ENCODE assay signal across 8 cellular contexts in the genomic region with DNA sequence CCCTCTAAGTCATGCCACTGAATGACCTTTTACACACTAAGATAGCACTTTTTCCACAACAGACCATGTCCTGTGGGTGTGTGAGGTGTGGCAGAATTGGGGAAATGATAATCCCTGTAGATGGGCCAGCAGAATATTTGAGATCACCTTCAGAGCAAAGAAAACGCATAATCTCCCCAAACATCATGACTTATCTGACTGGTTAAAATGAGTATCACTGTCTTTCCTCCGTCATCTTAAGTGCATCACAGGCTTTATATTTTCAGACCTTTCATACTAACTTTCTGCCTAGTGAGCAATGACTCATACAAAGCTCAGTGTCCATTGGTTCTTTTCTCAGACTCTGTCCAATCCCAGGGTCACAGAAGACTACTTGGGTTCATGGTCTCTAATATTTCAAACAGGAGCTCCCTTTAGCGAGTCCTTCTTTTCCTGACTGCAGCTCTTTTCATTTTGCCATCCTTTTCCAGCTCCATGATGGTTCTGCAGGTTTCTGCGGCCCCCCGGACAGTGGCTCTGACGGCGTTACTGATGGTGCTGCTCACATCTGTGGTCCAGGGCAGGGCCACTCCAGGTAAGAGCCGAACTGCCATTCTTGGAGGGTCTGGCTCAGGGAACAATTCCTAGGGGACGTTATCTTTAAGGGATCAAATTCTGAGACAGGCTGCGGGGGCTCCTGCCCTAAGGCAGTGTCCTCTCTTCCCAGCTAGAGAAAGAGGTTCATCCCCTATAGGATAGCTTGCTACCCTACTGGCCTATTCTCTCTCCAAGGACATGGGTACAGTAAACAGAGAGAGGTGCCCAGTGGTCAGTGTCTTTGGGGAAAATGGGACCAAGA. TPM values are rescaled to one million over a fixed set of nuclear protein-coding genes. Genes with fewer than 3 reads are reported as not detected.
DNase-seq lines count a peak whose midpoint lies in the region; ATAC-seq, FAIRE-seq and TF ChIP-seq lines count a peak whose summit lies in the region.

HLA-DPB1 (plus strand) TSS at position 423 of the 838 bp plus-strand sequence; CDS start at position 475, 52 bp downstream.

- no peaks in the 10 kb centered on the region for H3K9me3 ChIP-seq in A673 (ENCODE audit: low read depth, low read length, poor library complexity, severe bottlenecking)
- H3K9me3 ChIP-seq in adipocyte (ENCODE audit: control insufficient read depth, low read length), result no peaks in the 10 kb centered on the region

- no peak within 1 kb of the TSS for H3K9ac ChIP-seq in adipocyte (ENCODE audit: low read length)

- H3K4me3 ChIP-seq in A673 (ENCODE audit: low read depth, low read length, poor library complexity, severe bottlenecking) (no peak within 1 kb of the TSS), adipocyte (ENCODE audit: low read length) (no peak within 1 kb of the TSS), retinal pigment epithelial cell (ENCODE audit: low read length) (no peak within 1 kb of the TSS)

- ATAC-seq in HG02571 (IDR thresholded peaks at IDR 0.05; ENCODE audit: unreplicated experiment), result peak; percentile 62

- H3K27ac ChIP-seq in A673 (ENCODE audit: low read depth, low read length, poor library complexity, severe bottlenecking), result no peak within 1 kb of the TSS

- CTCF ChIA-PET in A673 (lab: Charles Lee), result no interaction called here

- peaks cover 16% of the 10 kb centered on the region for H3K27me3 ChIP-seq in A673 (replicated peaks; ENCODE audit: insufficient read depth, low read depth, low read length, poor library complexity)
- H3K27me3 ChIP-seq in adipocyte (replicated peaks; ENCODE audit: control insufficient read depth, insufficient read depth, low read length), result no peaks in the 10 kb centered on the region

- H3K36me3 ChIP-seq in A673 (ENCODE audit: insufficient read depth, low read length, poor library complexity, severe bottlenecking), result no peaks in the 10 kb centered on the region
- H3K36me3 ChIP-seq in adipocyte (ENCODE audit: control insufficient read depth, insufficient read depth, low read length, severe bottlenecking), result no peaks in the 10 kb centered on the region

- no TSS peak for BruUV-seq in A673 (replicated peaks; lab: Mats Ljungman, UMichigan)

- intact Hi-C loops in A673 (cut with micrococcal nuclease; ENCODE audit: unreplicated experiment), result loop anchor here (10.0 kb wide), 1 partner anchor 51 kb away; no protein-coding TSS in a partner anchor
- intact Hi-C loops in cardiac septum (cut with DNase I), result no loop called here

- POLR2A ChIA-PET in A673 (lab: Charles Lee; ENCODE audit: low non-redundant PET), result interaction anchor here (0.6 kb wide), 1 partner anchor 124 kb away, joined by 4 read pairs; no protein-coding TSS in a partner anchor

- FAIRE-seq in GM12892 (lab: Jason Lieb, UNC), result no peak

- TF ChIP-seq CTCF in A673 (conservative IDR thresholded peaks at IDR 0.05; ENCODE audit: low read depth, low read length), result no peak
- no peak for TF ChIP-seq CTCF in retinal pigment epithelial cell (conservative IDR thresholded peaks at IDR 0.05; ENCODE audit: low read depth, low read length)

- peak; percentile 87 for TF ChIP-seq POLR2A in GM12892 (IDR thresholded peaks at IDR 0.05; ENCODE audit: low read depth, low read length)

- H3K4me1 ChIP-seq in A673 (ENCODE audit: insufficient read depth, low read length, poor library complexity, severe bottlenecking), result no peaks in the 10 kb centered on the region
- H3K4me1 ChIP-seq in adipocyte (ENCODE audit: control insufficient read depth, insufficient read depth, low read length), result peaks cover 6% of the 10 kb centered on the region

- DNase-seq in A673 (ENCODE audit: low spot score), result peak; percentile 50
- peak; percentile 41 for DNase-seq in GM12892 (ENCODE audit: insufficient read length)
- DNase-seq in MV-4-11 (lab: John Stamatoyannopoulos, UW), result peak; percentile 30
- peak; percentile 64 for DNase-seq in adipocyte (ENCODE audit: low read depth)
- no peak for DNase-seq in cardiac septum (ENCODE audit: low spot score)
- peak; percentile 12 for DNase-seq in retinal pigment epithelial cell (ENCODE audit: low read depth)
- no peak for DNase-seq in NCI-H1417 treated with DMSO at 0.1 percent for 48 hours (lab: John Stamatoyannopoulos, UW)

RNA-seq across cellular contexts. Expression of gene HLA-DPB1, which starts in this region (rescaled TPM):
- 2.3 and 2.7 TPM in 2 replicates for total RNA-seq in A673 (2021)
- polyA plus RNA-seq in GM12892 (2012; ENCODE audit: missing spikeins), result 455 TPM
- total RNA-seq in cardiac septum, result 32.8 TPM

Comparison
In these comparisons a context has a peak if more than half of its experiments do, and no peak if none do; other contexts are left out.
1. DNase-seq: peak in A673 (single experiment), GM12892 (single experiment), MV-4-11 (single experiment), adipocyte (single experiment) and retinal pigment epithelial cell (single experiment); none in cardiac septum (single experiment) and NCI-H1417 treated with DMSO at 0.1 percent for 48 hours (single experiment).